ENCODE assay signal across 10 cellular contexts in the genomic region with DNA sequence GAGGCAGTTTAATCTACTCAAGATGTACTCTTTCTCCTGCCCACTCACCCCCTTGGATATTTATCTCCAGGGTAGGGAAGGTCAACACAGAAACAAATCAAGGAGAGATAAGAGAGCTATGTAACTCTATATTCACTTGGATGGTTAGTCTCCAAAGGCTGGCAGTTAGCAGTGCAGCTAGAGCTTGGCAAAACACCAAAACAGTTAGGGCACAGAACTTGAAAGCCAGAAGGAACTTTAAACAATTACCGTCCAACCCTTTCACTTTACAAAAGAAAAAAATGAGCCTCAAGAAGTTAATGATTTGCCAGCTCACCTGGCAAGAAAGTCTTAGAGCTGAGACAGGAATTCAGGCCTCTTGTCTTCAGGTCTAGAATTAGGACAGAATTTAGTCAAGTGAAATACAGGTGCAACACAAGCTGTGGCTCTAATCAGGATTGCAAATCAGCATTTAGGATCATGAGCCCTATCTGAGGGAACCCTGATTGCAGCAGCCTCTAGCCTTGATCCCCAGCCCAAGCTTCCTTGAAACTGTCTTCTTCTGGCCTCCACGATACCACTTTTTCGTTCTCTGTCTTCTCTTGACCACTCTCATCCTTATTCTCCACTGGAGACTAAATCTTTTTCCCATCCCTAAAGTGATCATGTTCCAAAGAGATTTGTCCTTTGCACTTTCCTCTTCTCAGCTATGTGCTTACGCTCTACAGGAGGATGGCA. TPM values are rescaled to one million over a fixed set of nuclear protein-coding genes. Genes with fewer than 3 reads are reported as not detected.
DNase-seq lines count a peak whose midpoint lies in the region; ATAC-seq, FAIRE-seq and TF ChIP-seq lines count a peak whose summit lies in the region.
"Had no signal": no experiment of that assay in that cellular context is flagged by ENCODE, and none has a peak within 500 bp of the region (broad histone marks: within the 10 kb centered on the region; RNA-seq: fewer than 3 reads in every experiment).

No MANE protein-coding gene starts in this region.

- H3K27ac Mint-ChIP-seq in activated CD8-positive, alpha-beta T cell treated with anti-CD3 and anti-CD28 coated beads, Interleukin-2, amount 10 ng/mL, durations not matched to agents 7 days and 5 days, result no peak overlapping the region

- no peaks in the 10 kb centered on the region for H3K27me3 Mint-ChIP-seq in activated CD8-positive, alpha-beta T cell treated with anti-CD3 and anti-CD28 coated beads, Interleukin-2, amount 10 ng/mL, durations not matched to agents 7 days and 5 days (ENCODE audit: low read depth)

- in situ Hi-C loops in GM13977 (cut with MboI; ENCODE audit: low pct_unique_long_range_greater_than_20kb, low sequenced_read_pairs, unreplicated experiment), result no loop called here

- peak overlapping the region; percentile 57 for H3K4me2 ChIP-seq in parathyroid adenoma (ENCODE audit: low read length)

- H3K9ac ChIP-seq in parathyroid adenoma, result no peak overlapping the region

- no peaks in the 10 kb centered on the region for H3K9me3 ChIP-seq in parathyroid adenoma (ENCODE audit: control insufficient read depth, low read length)

- CTCF ChIA-PET in activated CD8-positive, alpha-beta T cell treated with anti-CD3 and anti-CD28 coated beads, Interleukin-2, amount 10 ng/mL, durations not matched to agents 7 days and 5 days (lab: Charles Lee), result interaction anchor here (0.7 to 1.3 kb wide), 5 partner anchors 14 to 278 kb away, joined by 3 to 5 read pairs (median 3); no protein-coding TSS in a partner anchor

- peak; percentile 74 for FAIRE-seq in GM18507 (lab: Jason Lieb, UNC)
- FAIRE-seq: G401.6 had no signal

- H3K4me3 ChIP-seq in dorsolateral prefrontal cortex (no peak overlapping the region), parathyroid adenoma (ENCODE audit: low read depth, low read length) (peak overlapping the region; percentile 32)

- H2AFZ ChIP-seq in parathyroid adenoma, result no peak overlapping the region

- H3K79me2 ChIP-seq in parathyroid adenoma, result no peaks in the 10 kb centered on the region

- H3K9me3 Mint-ChIP-seq in activated CD8-positive, alpha-beta T cell treated with anti-CD3 and anti-CD28 coated beads, Interleukin-2, amount 10 ng/mL, durations not matched to agents 7 days and 5 days (ENCODE audit: insufficient read depth), result no peaks in the 10 kb centered on the region

- H3K4me1 ChIP-seq in parathyroid adenoma, result peaks cover 84% of the 10 kb centered on the region

- H3K27ac ChIP-seq in dorsolateral prefrontal cortex, result peak overlapping the region in 48 of 59 donors; percentile 2 to 85 (median 61)
- peak overlapping the region; percentile 79 for H3K27ac ChIP-seq in parathyroid adenoma

- intact Hi-C loops in dorsolateral prefrontal cortex (cut with DNase I), result no loop called here
- intact Hi-C loops in posterior cingulate gyrus (cut with DNase I), result no loop called here

- DNase-seq in GM18507 (ENCODE audit: extremely low spot score, insufficient read length, low read depth) (no peak), dorsolateral prefrontal cortex (no peak), GM13977 (ENCODE audit: low spot score) (no peak), posterior cingulate gyrus (no peak), cerebellar nuclear complex (lab: John Stamatoyannopoulos, UW) (no peak)
- no peak for DNase-seq in activated CD8-positive, alpha-beta T cell treated with anti-CD3 and anti-CD28 coated beads, Interleukin-2, amount 10 ng/mL, durations not matched to agents 7 days and 5 days
- DNase-seq: NCI-H2107 had no signal

- peaks cover 74% of the 10 kb centered on the region for H3K4me1 Mint-ChIP-seq in activated CD8-positive, alpha-beta T cell treated with anti-CD3 and anti-CD28 coated beads, Interleukin-2, amount 10 ng/mL, durations not matched to agents 7 days and 5 days (ENCODE audit: low read depth)

- H3K36me3 Mint-ChIP-seq in activated CD8-positive, alpha-beta T cell treated with anti-CD3 and anti-CD28 coated beads, Interleukin-2, amount 10 ng/mL, durations not matched to agents 7 days and 5 days (ENCODE audit: low read depth), result peaks cover 76% of the 10 kb centered on the region

- no peaks in the 10 kb centered on the region for H3K27me3 ChIP-seq in dorsolateral prefrontal cortex
- no peaks in the 10 kb centered on the region for H3K27me3 ChIP-seq in parathyroid adenoma (ENCODE audit: control insufficient read depth, insufficient read depth, low read length)

- no peaks in the 10 kb centered on the region for H3K36me3 ChIP-seq in parathyroid adenoma (ENCODE audit: control insufficient read depth, insufficient read depth, low read length)

- POLR2A ChIA-PET in activated CD8-positive, alpha-beta T cell treated with anti-CD3 and anti-CD28 coated beads, Interleukin-2, amount 10 ng/mL, durations not matched to agents 7 days and 5 days (lab: Charles Lee), result interaction anchor here (0.8 to 1.8 kb wide), 3 partner anchors 15 to 164 kb away, joined by 4 to 5 read pairs (median 4); no protein-coding TSS in a partner anchor

- no peak overlapping the region for H3K4me3 Mint-ChIP-seq in activated CD8-positive, alpha-beta T cell treated with anti-CD3 and anti-CD28 coated beads, Interleukin-2, amount 10 ng/mL, durations not matched to agents 7 days and 5 days

- no peak for TF ChIP-seq CTCF in dorsolateral prefrontal cortex (IDR thresholded peaks at IDR 0.05 in 54 of 56, conservative IDR thresholded peaks at IDR 0.05 in 2 of 56; ENCODE audit: low read depth in 1 of 56, partially characterized antibody in 56 of 56)
- no peak for TF ChIP-seq CTCF in parathyroid adenoma (IDR thresholded peaks at IDR 0.05)
- TF ChIP-seq CTCF in GM13977 (IDR thresholded peaks at IDR 0.05; ENCODE audit: extremely low read depth, insufficient read depth, missing control alignments), result no peak

- peak; percentile 39 for ATAC-seq in HG03095 (IDR thresholded peaks at IDR 0.05; ENCODE audit: unreplicated experiment)
- no peak for ATAC-seq in activated CD8-positive, alpha-beta T cell treated with anti-CD3 and anti-CD28 coated beads, Interleukin-2, amount 10 ng/mL, durations not matched to agents 7 days and 5 days

RNA-seq across cellular contexts. Expression of a gene that starts 14.9 kb away (rescaled TPM):
- total RNA-seq in dorsolateral prefrontal cortex, result 10 to 100 TPM in 118 of 120 experiments, 1 to 10 TPM in 2; 7.7 to 36.0 (median 17.1) TPM
- total RNA-seq in activated CD8-positive, alpha-beta T cell treated with anti-CD3 and anti-CD28 coated beads, Interleukin-2, amount 10 ng/mL, durations not matched to agents 7 days and 5 days, result 10 to 100 TPM; 64.9 to 69.5 TPM
